1 cellular context compared by ENCODE assay signal in genomic region chr1:225426395-225427248, GRCh38.
TF ChIP-seq lines count a peak whose summit lies in the region.

No MANE protein-coding gene starts in this region.

TF ChIP-seq in A549, 52 proteins besides CTCF, POLR2A, EP300 and RAD21 (continued from another document):
- TF ChIP-seq RCOR1 (IDR thresholded peaks at IDR 0.05; ENCODE audit: low read depth, low read length) (no peak), CEBPB (IDR thresholded peaks at IDR 0.05) (0 out of 4 replicates have a peak, but pooled peaks of 1 of the 2 experiments have one; percentile 18), CHD4 (IDR thresholded peaks at IDR 0.05; ENCODE audit: borderline replicate concordance) (no peak), ZFP36 (IDR thresholded peaks at IDR 0.05; ENCODE audit: borderline replicate concordance, partially characterized antibody) (no peak), CBX8 (IDR thresholded peaks at IDR 0.05) (no peak), ESRRA (IDR thresholded peaks at IDR 0.05; ENCODE audit: borderline replicate concordance, low read length) (no peak), KDM1A (IDR thresholded peaks at IDR 0.05; ENCODE audit: low read depth) (no peak), FOSL2 (IDR thresholded peaks at IDR 0.05) (no peak), FOSL2 (CRISPR knock-in tag; IDR thresholded peaks at IDR 0.05) (no peak), SREBF2 (IDR thresholded peaks at IDR 0.05) (no peak), MAZ (IDR thresholded peaks at IDR 0.05; ENCODE audit: borderline replicate concordance, low read depth, low read length) (no peak), RNF2 (IDR thresholded peaks at IDR 0.05; ENCODE audit: borderline replicate concordance, low read depth) (no peak), EHMT2 (IDR thresholded peaks at IDR 0.05; ENCODE audit: low read depth) (no peak), EHF (CRISPR knock-in tag; IDR thresholded peaks at IDR 0.05) (no peak), MAX (IDR thresholded peaks at IDR 0.05) (peak; percentile 77), E2F6 (IDR thresholded peaks at IDR 0.05; ENCODE audit: borderline replicate concordance, low read depth) (peak; percentile 43; the same call in 1 of the 2 replicates)
